In genomic region chr11:61120865-61121831, GRCh38 we compare ENCODE assay signal across 9 cellular contexts. TPM values are rescaled to one million over a fixed set of nuclear protein-coding genes. Genes with fewer than 3 reads are reported as not detected.
A peak's percentile ranks its signal among the peaks of the same experiment; 100 is the strongest.
DNase-seq lines count a peak whose midpoint lies in the region; ATAC-seq and TF ChIP-seq lines count a peak whose summit lies in the region.
"Had no signal": no experiment of that assay in that cellular context is flagged by ENCODE, and none has a peak within 500 bp of the region (broad histone marks: within the 10 kb centered on the region; RNA-seq: fewer than 3 reads in every experiment).

No MANE protein-coding gene starts in this region.

- DNase-seq in GM13977 (ENCODE audit: low spot score), result peak; percentile 71
- DNase-seq in T-helper 22 cell (ENCODE audit: low read depth), result peak; percentile 37
- peak; percentile 33 for DNase-seq in retina
- DNase-seq in sciatic nerve (ENCODE audit: low spot score), result no peak
- DNase-seq in foreskin melanocyte, result no peak
- no peak for DNase-seq in RKO (ENCODE audit: low spot score)
- DNase-seq: activated B cell treated with CpG ODN at 0.5 μM for 24 hours, NCI-H2171 had no signal

- in situ Hi-C loops in GM13977 (cut with MboI; ENCODE audit: low pct_unique_long_range_greater_than_20kb, low sequenced_read_pairs, unreplicated experiment), result loop anchor here (10.0 kb wide), 1 partner anchor 156 kb away; no protein-coding TSS in a partner anchor

- ATAC-seq in esophagus mucosa, result peak; percentile 12
- no peak for ATAC-seq in sciatic nerve

- intact Hi-C loops in sciatic nerve (cut with DNase I), result no loop called here

- TF ChIP-seq CTCF in GM13977 (IDR thresholded peaks at IDR 0.05; ENCODE audit: extremely low read depth, insufficient read depth, missing control alignments), result no peak

RNA-seq across cellular contexts. Expression of gene CD5, which starts 18.9 kb away (rescaled TPM):
- total RNA-seq in esophagus mucosa (0.48 TPM), sciatic nerve (1.3 TPM)

RNA-seq across cellular contexts. Expression of gene VPS37C, which starts 40.1 kb away (rescaled TPM):
- 13.4 TPM for total RNA-seq in esophagus mucosa
- total RNA-seq in sciatic nerve, result 23.1 TPM

Comparison
In these comparisons a context has a peak if more than half of its experiments do, and no peak if none do; other contexts are left out.
1. DNase-seq: peak in GM13977 (single experiment), T-helper 22 cell (single experiment) and retina (single experiment); none in sciatic nerve (single experiment), foreskin melanocyte (single experiment) and RKO (single experiment).